ENCODE assay signal across 1 cellular context in genomic region chr9:76426807-76427419, GRCh38.
TF ChIP-seq lines count a peak whose summit lies in the region.

No MANE protein-coding gene starts in this region.

TF ChIP-seq in K562, 482 proteins besides CTCF, POLR2A, EP300 and RAD21:
- TF ChIP-seq MAFK (IDR thresholded peaks at IDR 0.05; ENCODE audit: low read length) (no peak), ID3 (CRISPR knock-in tag; IDR thresholded peaks at IDR 0.05) (no peak), ID3 (tag; IDR thresholded peaks at IDR 0.05) (no peak), ZNF696 (CRISPR knock-in tag; conservative IDR thresholded peaks at IDR 0.05) (no peak), SOX6 (IDR thresholded peaks at IDR 0.05) (no peak), ZNF75A (CRISPR knock-in tag; IDR thresholded peaks at IDR 0.05) (no peak), PHF21A (IDR thresholded peaks at IDR 0.05; ENCODE audit: borderline replicate concordance, low read depth) (no peak), KLF16 (IDR thresholded peaks at IDR 0.05) (no peak), MTF1 (CRISPR knock-in tag; IDR thresholded peaks at IDR 0.05; ENCODE audit: borderline replicate concordance) (no peak), PBX2 (CRISPR knock-in tag; IDR thresholded peaks at IDR 0.05; ENCODE audit: low read depth) (no peak), PBX2 (tag; conservative IDR thresholded peaks at IDR 0.05; ENCODE audit: low read depth) (peak; percentile 51; the same call in 1 of the 2 replicates), MAX (CRISPR knock-in tag; IDR thresholded peaks at IDR 0.05) (no peak), TCF15 (CRISPR knock-in tag; IDR thresholded peaks at IDR 0.05) (no peak), CHAMP1 (IDR thresholded peaks at IDR 0.05) (no peak), ZNF384 (IDR thresholded peaks at IDR 0.05; ENCODE audit: low read depth, low read length) (peak; percentile 60; the same call in 1 of the 2 replicates), MEIS2 (IDR thresholded peaks at IDR 0.05; ENCODE audit: partially characterized antibody) (peak; percentile 25)
